ENCODE assay signal across 12 cellular contexts in genomic region chr4:13918110-13918509, GRCh38.
DNase-seq lines count a peak whose midpoint lies in the region; ATAC-seq and TF ChIP-seq lines count a peak whose summit lies in the region.
"Had no signal": no experiment of that assay in that cellular context is flagged by ENCODE, and none has a peak within 500 bp of the region (broad histone marks: within the 10 kb centered on the region; RNA-seq: fewer than 3 reads in every experiment).

No MANE protein-coding gene starts in this region.

- intact Hi-C loops in heart left ventricle (cut with DNase I) (no loop called here), sigmoid colon (cut with DNase I) (no loop called here), head of caudate nucleus (cut with DNase I) (no loop called here)

- TF ChIP-seq CTCF in heart left ventricle (IDR thresholded peaks at IDR 0.05) (no peak), sigmoid colon (IDR thresholded peaks at IDR 0.05) (no peak)

- TF ChIP-seq POLR2A in heart left ventricle (IDR thresholded peaks at IDR 0.05) (no peak), sigmoid colon (IDR thresholded peaks at IDR 0.05) (no peak)

- H3K27ac ChIP-seq in heart left ventricle (no peak overlapping the region), sigmoid colon (peak overlapping the region in 3 of 4 donors; percentile 74 to 90 (median 79))

- peaks cover 0 to 16% (median 0%) of the 10 kb centered on the region in 12 donors for H3K4me1 ChIP-seq in heart left ventricle
- H3K4me1 ChIP-seq in sigmoid colon: peaks cover 0 to 33% (median 29%) of the 10 kb centered on the region in 4 donors

- H3K27me3 ChIP-seq in heart left ventricle (no peaks in the 10 kb centered on the region), sigmoid colon (no peaks in the 10 kb centered on the region)

- DNase-seq in GM03348 (ENCODE audit: low spot score): peak; percentile 69
- peak; percentile 96 for DNase-seq in amniotic epithelial cell (ENCODE audit: low read depth)
- DNase-seq in heart left ventricle: peak in 4 of 5 donors; percentile 13 to 55 (median 44)
- DNase-seq in sigmoid colon: peak; percentile 70
- DNase-seq in NCI-H1694 (lab: John Stamatoyannopoulos, UW): no peak
- DNase-seq in activated T-cell treated with anti-CD3 and anti-CD28 coated beads, Interleukin-2, amount 50 U/mL, for 1 hour: no peak
- DNase-seq in head of caudate nucleus: no peak
- DNase-seq: activated effector memory CD4-positive, alpha-beta T cell treated with anti-CD3 and anti-CD28 coated beads, Interleukin-2, amount 50 U/mL, for 16 hours; DMS153; Karpas-422; NCI-H69 had no signal

- H3K36me3 ChIP-seq in heart left ventricle (no peaks in the 10 kb centered on the region), sigmoid colon (no peaks in the 10 kb centered on the region)

- 69 to 87% (median 77%) methylated on average over 2 of the region's 2 CpGs for WGBS in heart left ventricle, 4 donors
- 81% methylated on average over 2 of the region's 2 CpGs for WGBS in sigmoid colon, 2 donors

- H3K9me3 ChIP-seq in heart left ventricle (no peaks in the 10 kb centered on the region), sigmoid colon (no peaks in the 10 kb centered on the region)

- H3K4me3 ChIP-seq in heart left ventricle (no peak overlapping the region), sigmoid colon (no peak overlapping the region)

- TF ChIP-seq EP300 in sigmoid colon (IDR thresholded peaks at IDR 0.05): no peak

- ATAC-seq in heart left ventricle (peak; percentile 32 to 92 (median 79)), GM18909 (IDR thresholded peaks at IDR 0.05; ENCODE audit: poor library complexity, unreplicated experiment) (no peak)

Comparison
In these comparisons a context has a peak if more than half of its experiments do, and no peak if none do; other contexts are left out.
1. DNase-seq: peak in GM03348 (single experiment), amniotic epithelial cell (single experiment), heart left ventricle (4 of 5) and sigmoid colon (single experiment); none in NCI-H1694 (single experiment), activated T-cell treated with anti-CD3 and anti-CD28 coated beads, Interleukin-2, amount 50 U/mL, for 1 hour (single experiment) and head of caudate nucleus (0 of 42).
2. H3K27ac ChIP-seq: peak in sigmoid colon (3 of 4); none in heart left ventricle (0 of 12).